In the genomic region with DNA sequence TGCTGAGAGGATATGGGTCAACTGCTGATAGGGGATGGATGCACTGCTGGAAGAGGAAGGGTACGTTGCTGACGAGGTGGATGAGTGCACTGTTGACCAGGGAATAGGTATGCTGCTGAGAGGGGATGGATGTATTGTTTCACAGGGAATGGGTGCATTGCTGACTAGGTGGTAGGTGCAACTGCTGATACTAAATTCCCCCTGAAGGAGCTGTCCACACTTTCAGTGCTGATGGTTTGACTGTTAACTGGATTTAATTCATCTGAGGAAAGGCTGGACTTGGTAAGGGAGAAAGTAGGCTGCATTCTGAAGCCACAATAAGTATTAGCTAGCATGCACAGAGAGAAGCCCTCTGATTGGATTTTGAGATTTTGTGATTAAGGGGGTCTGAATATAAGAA, we compare ENCODE assay signal across 21 cellular contexts.
"Had no signal": no experiment of that assay in that cellular context is flagged by ENCODE, and none has a peak within 500 bp of the region (broad histone marks: within the 10 kb centered on the region; RNA-seq: fewer than 3 reads in every experiment).

No MANE protein-coding gene starts in this region.

- FAIRE-seq: colon had no signal

- H3K9me3 ChIP-seq: thoracic aorta had no signal

- DNase-seq: activated CD4-positive, alpha-beta T cell treated with anti-CD3 and anti-CD28 coated beads, Interleukin-2, amount 10 ng/mL, durations not matched to agents 24 days and 14 days; activated CD4-positive, CD25-positive, alpha-beta regulatory T cell; activated CD8-positive, alpha-beta T cell treated with anti-CD3 and anti-CD28 coated beads for 36 hours; activated naive CD4-positive, alpha-beta T cell treated with anti-CD3 and anti-CD28 coated beads for 36 hours; activated T-cell treated with anti-CD3 and anti-CD28 coated beads, Interleukin-2, amount 50 U/mL, for 24 hours; brain microvascular endothelial cell; central memory CD4-positive, alpha-beta T cell; dorsolateral prefrontal cortex; erythroblast; foreskin melanocyte; glutamatergic neuron; hypothalamus; left ventricle myocardium inferior; mesenchymal stem cell; natural killer cell; nucleus accumbens; spleen; stimulated activated CD4-positive, alpha-beta T cell treated with anti-CD3 and anti-CD28 coated beads, Interleukin-4, amount 100 ng/mL, for 4 hours had no signal

- H3K4me3 ChIP-seq: dorsolateral prefrontal cortex, left ventricle myocardium inferior, spleen, thoracic aorta had no signal

- H3K4me1 ChIP-seq: left ventricle myocardium inferior, spleen had no signal

- H3K27me3 ChIP-seq: brain microvascular endothelial cell, dorsolateral prefrontal cortex, spleen had no signal

- H3K36me3 ChIP-seq: brain microvascular endothelial cell, left ventricle myocardium inferior, spleen, thoracic aorta had no signal

- ATAC-seq: activated CD8-positive, alpha-beta T cell treated with anti-CD3 and anti-CD28 coated beads for 36 hours; natural killer cell; stimulated activated memory B cell treated with anti-CD40 and anti-IgM and Interleukin-4, amounts not matched to agents 10 μg/mL and 1 μg/mL and 100 μg/mL, for 72 hours had no signal

- H3K27ac ChIP-seq: brain microvascular endothelial cell, dorsolateral prefrontal cortex, left ventricle myocardium inferior, spleen, thoracic aorta had no signal
